8 cellular contexts compared by ENCODE assay signal in the genomic region with DNA sequence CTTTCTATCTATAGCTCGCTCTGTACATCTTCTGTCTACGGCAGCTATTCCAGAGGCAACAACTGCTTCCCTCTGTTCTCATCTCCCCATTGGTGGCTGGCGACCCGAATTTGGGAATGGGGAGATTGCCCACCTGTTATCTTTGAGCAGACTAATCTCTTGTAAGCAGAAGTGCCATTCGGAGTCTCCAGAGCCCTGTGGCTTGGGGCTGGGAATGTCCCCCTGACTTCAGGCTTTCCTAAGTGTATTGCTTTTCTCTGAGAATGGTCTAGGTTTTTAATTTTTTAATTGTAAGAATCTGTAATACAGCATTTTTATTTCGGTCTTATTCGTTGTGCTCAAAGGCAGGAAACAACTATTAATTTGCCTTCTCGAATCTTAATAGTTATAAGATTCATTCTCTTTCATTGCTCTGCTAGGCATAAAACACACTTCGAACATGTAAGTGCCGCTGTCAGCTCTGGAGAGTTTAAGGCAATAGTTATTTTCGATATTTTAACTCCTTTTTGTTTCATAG. TPM values are rescaled to one million over a fixed set of nuclear protein-coding genes. Genes with fewer than 3 reads are reported as not detected.
A peak's percentile ranks its signal among the peaks of the same experiment; 100 is the strongest.
DNase-seq lines count a peak whose midpoint lies in the region; ATAC-seq, FAIRE-seq and TF ChIP-seq lines count a peak whose summit lies in the region.

No MANE protein-coding gene starts in this region.

- no peaks in the 10 kb centered on the region for H4K20me1 ChIP-seq in SU-DHL-6 (ENCODE audit: low read depth, low read length)

- H3F3A ChIP-seq in SU-DHL-6 (ENCODE audit: insufficient read depth), result peaks cover 12% of the 10 kb centered on the region

- ATAC-seq in HG02759 (IDR thresholded peaks at IDR 0.05; ENCODE audit: unreplicated experiment) (peak; percentile 4), pancreas (peak; percentile 6 to 25 (median 18)), HG03442 (IDR thresholded peaks at IDR 0.05; ENCODE audit: unreplicated experiment) (no peak)

- H3K4me1 ChIP-seq in pancreas, result peaks cover 0 to 15% (median 0%) of the 10 kb centered on the region in 3 donors

- TF ChIP-seq CTCF in SU-DHL-6 (IDR thresholded peaks at IDR 0.05; ENCODE audit: insufficient read depth, low read length, poor library complexity, severe bottlenecking) (no peak), fibroblast of the aortic adventitia (IDR thresholded peaks at IDR 0.05; ENCODE audit: insufficient read depth, low read length) (no peak), pancreas (IDR thresholded peaks at IDR 0.05) (no peak)

- H3K4me3 ChIP-seq in SU-DHL-6 (ENCODE audit: insufficient read depth, low read length, poor library complexity, severe bottlenecking) (peak overlapping the region; percentile 80), fibroblast of the aortic adventitia (ENCODE audit: low read depth, low read length) (peak overlapping the region; percentile 70), pancreas (peak overlapping the region; percentile 68 to 87 (median 82))

- peak overlapping the region; percentile 94 for H3K4me2 ChIP-seq in SU-DHL-6 (ENCODE audit: low read depth, low read length, poor library complexity, severe bottlenecking)

- DNase-seq in GM18507 (ENCODE audit: extremely low spot score, insufficient read length, low read depth), result no peak
- DNase-seq in fibroblast of the aortic adventitia (ENCODE audit: low read depth), result peak; percentile 28
- DNase-seq in pancreas, result no peak
- DNase-seq in central memory CD4-positive, alpha-beta T cell, result no peak
- DNase-seq in HT-29 (ENCODE audit: low spot score), result no peak

- intact Hi-C loops in pancreas (cut with DNase I), result no loop called here

- FAIRE-seq in GM18507 (lab: Jason Lieb, UNC) (peak; percentile 44), pancreas (lab: Jason Lieb, UNC) (no peak)

- H3K9me3 ChIP-seq in SU-DHL-6 (ENCODE audit: insufficient read depth, low read length), result no peaks in the 10 kb centered on the region
- H3K9me3 ChIP-seq in pancreas, result no peaks in the 10 kb centered on the region

- no peaks in the 10 kb centered on the region for H3K36me3 ChIP-seq in SU-DHL-6 (ENCODE audit: low read length)
- no peaks in the 10 kb centered on the region for H3K36me3 ChIP-seq in pancreas

- H3K27me3 ChIP-seq in SU-DHL-6 (ENCODE audit: low read length), result no peaks in the 10 kb centered on the region
- H3K27me3 ChIP-seq in pancreas, result no peaks in the 10 kb centered on the region

- H3K9ac ChIP-seq in SU-DHL-6 (ENCODE audit: low read length), result peak overlapping the region; percentile 80

- peaks cover 14% of the 10 kb centered on the region for H3K79me2 ChIP-seq in SU-DHL-6 (ENCODE audit: insufficient read depth, low read length)

- peak overlapping the region; percentile 62 for H3K27ac ChIP-seq in SU-DHL-6 (ENCODE audit: low read depth, low read length)
- H3K27ac ChIP-seq in pancreas, result peak overlapping the region; percentile 56 to 86 (median 78)

- no peaks in the 10 kb centered on the region for H3K9me2 ChIP-seq in SU-DHL-6 (replicated peaks; ENCODE audit: insufficient read depth, low read length)

- 0 to 1% methylated on average over 11 of the region's 11 CpGs for WGBS in pancreas, 2 donors

- peak overlapping the region; percentile 96 for H2AFZ ChIP-seq in SU-DHL-6 (ENCODE audit: low read depth, low read length, severe bottlenecking)

RNA-seq across cellular contexts. Expression of a gene that starts 0.4 kb away (rescaled TPM):
- total RNA-seq in fibroblast of the aortic adventitia (ENCODE audit: low replicate concordance), result 17.3 and 19.1 TPM in 2 replicates
- total RNA-seq in pancreas, result 1 to 10 TPM; 2.9 to 8.1 (median 5.5) TPM
- polyA plus RNA-seq in pancreas, result 1 to 10 TPM; 3.0 to 3.9 TPM
- total RNA-seq in HT-29 (2014; rRNA removed; shearing (Covaris generic)), result 7.0 and 8.6 TPM in 2 replicates
